8 cellular contexts compared by ENCODE assay signal in genomic region chr17:41648411-41649195, GRCh38. TPM values are rescaled to one million over a fixed set of nuclear protein-coding genes. Genes with fewer than 3 reads are reported as not detected.
DNase-seq lines count a peak whose midpoint lies in the region; ATAC-seq and TF ChIP-seq lines count a peak whose summit lies in the region.

No MANE protein-coding gene starts in this region.

- H4K20me1 ChIP-seq in DND-41 (ENCODE audit: insufficient read depth, low read length), result no peaks in the 10 kb centered on the region; the same call in 1 of the 2 replicates

- peak overlapping the region; percentile 53 for H3K4me2 ChIP-seq in DND-41 (ENCODE audit: insufficient read depth, low read length)

- H3K9ac ChIP-seq in DND-41 (ENCODE audit: low read depth, low read length), result no peak overlapping the region

- ATAC-seq in DND-41 (ENCODE audit: insufficient read depth, low read depth) (peak; percentile 90), HG03442 (IDR thresholded peaks at IDR 0.05; ENCODE audit: unreplicated experiment) (peak; percentile 63), lung (ENCODE audit: insufficient read depth, low FRiP score) (peak; percentile 90), GM21528 (IDR thresholded peaks at IDR 0.05; ENCODE audit: low FRiP score, unreplicated experiment) (no peak)
- peak; percentile 89 for ATAC-seq in activated CD8-positive, alpha-beta T cell treated with anti-CD3 and anti-CD28 coated beads, Interleukin-2, amount 10 ng/mL, durations not matched to agents 7 days and 5 days

- no peaks in the 10 kb centered on the region for H3K27me3 Mint-ChIP-seq in activated CD8-positive, alpha-beta T cell treated with anti-CD3 and anti-CD28 coated beads, Interleukin-2, amount 10 ng/mL, durations not matched to agents 7 days and 5 days (ENCODE audit: low read depth)

- peak overlapping the region; percentile 42 for H3K4me3 Mint-ChIP-seq in activated CD8-positive, alpha-beta T cell treated with anti-CD3 and anti-CD28 coated beads, Interleukin-2, amount 10 ng/mL, durations not matched to agents 7 days and 5 days

- no peaks in the 10 kb centered on the region for H3K79me2 ChIP-seq in DND-41 (ENCODE audit: insufficient read depth, low read length)

- no peaks in the 10 kb centered on the region for H3K36me3 Mint-ChIP-seq in activated CD8-positive, alpha-beta T cell treated with anti-CD3 and anti-CD28 coated beads, Interleukin-2, amount 10 ng/mL, durations not matched to agents 7 days and 5 days (ENCODE audit: low read depth)

- H3K4me1 ChIP-seq in DND-41 (ENCODE audit: insufficient read depth, low read length) (peaks cover 15% of the 10 kb centered on the region), lung (ENCODE audit: control insufficient read depth in 2 of 2, insufficient read depth in 2 of 2, low read length in 2 of 2) (peaks cover 0 to 17% of the 10 kb centered on the region in 2 donors)

- TF ChIP-seq CTCF in DND-41 (IDR thresholded peaks at IDR 0.05; ENCODE audit: borderline replicate concordance, extremely low read depth, low read length, poor library complexity, severe bottlenecking) (peak; percentile 93), lung (IDR thresholded peaks at IDR 0.05; ENCODE audit: control extremely low read depth, extremely low read depth) (peak; percentile 77)

- H3K27me3 ChIP-seq in DND-41 (ENCODE audit: insufficient read depth, low read length, poor library complexity) (no peaks in the 10 kb centered on the region), lung (ENCODE audit: control insufficient read depth, insufficient read depth) (no peaks in the 10 kb centered on the region)

- peak overlapping the region; percentile 48 for H2AFZ ChIP-seq in DND-41 (ENCODE audit: low read depth, low read length)

- H3K36me3 ChIP-seq in DND-41 (ENCODE audit: insufficient read depth, low read length), result no peaks in the 10 kb centered on the region
- no peaks in the 10 kb centered on the region for H3K36me3 ChIP-seq in lung (ENCODE audit: control insufficient read depth in 2 of 2, insufficient read depth in 2 of 2, low read length in 2 of 2)

- CTCF ChIA-PET in activated CD8-positive, alpha-beta T cell treated with anti-CD3 and anti-CD28 coated beads, Interleukin-2, amount 10 ng/mL, durations not matched to agents 7 days and 5 days (lab: Charles Lee), result interaction anchor here (0.6 to 15.0 kb wide), 54 partner anchors 9 to 1013 kb away, joined by 3 to 399 read pairs (median 4); partner anchors contain the start of genes KRT13 and SMARCE1

- H3K4me3 ChIP-seq in DND-41 (ENCODE audit: low read depth in 1 of 2, low read length in 2 of 2), result peak overlapping the region in 1 of 2 experiments; percentile 37; a peak in 2 of 4 replicates
- no peak overlapping the region for H3K4me3 ChIP-seq in lung

- H3K27ac ChIP-seq in DND-41 (ENCODE audit: low read length) (no peak overlapping the region), lung (ENCODE audit: low read depth in 1 of 2, low read length in 1 of 2) (no peak overlapping the region)

- no peaks in the 10 kb centered on the region for H3K9me3 Mint-ChIP-seq in activated CD8-positive, alpha-beta T cell treated with anti-CD3 and anti-CD28 coated beads, Interleukin-2, amount 10 ng/mL, durations not matched to agents 7 days and 5 days (ENCODE audit: insufficient read depth)

- H3K9me3 ChIP-seq in DND-41 (ENCODE audit: insufficient read depth, low read length, severe bottlenecking), result no peaks in the 10 kb centered on the region
- H3K9me3 ChIP-seq in lung (ENCODE audit: control insufficient read depth in 2 of 2, insufficient read depth in 1 of 2, low read length in 1 of 2), result peaks cover 0 to 4% of the 10 kb centered on the region in 2 donors

- POLR2A ChIA-PET in activated CD8-positive, alpha-beta T cell treated with anti-CD3 and anti-CD28 coated beads, Interleukin-2, amount 10 ng/mL, durations not matched to agents 7 days and 5 days (lab: Charles Lee), result interaction anchor here (1.2 to 1.9 kb wide), 2 partner anchors 41 to 100 kb away, joined by 4 to 6 read pairs; partner anchors contain the start of gene EIF1

- 4 to 5% methylated on average over 39 of the region's 39 CpGs for WGBS in lung, 2 donors

- DNase-seq in DND-41 (peak; percentile 83), NCI-H774 (lab: John Stamatoyannopoulos, UW) (peak; percentile 82), lung (ENCODE audit: low spot score) (peak; percentile 87)
- DNase-seq in activated CD8-positive, alpha-beta T cell treated with anti-CD3 and anti-CD28 coated beads, Interleukin-2, amount 10 ng/mL, durations not matched to agents 7 days and 5 days, result peak; percentile 87
- DNase-seq in effector CD4-positive, alpha-beta T cell, result peak; percentile 85
- peak; percentile 48 to 88 (median 73) for DNase-seq in stimulated activated CD4-positive, alpha-beta T cell treated with anti-CD3 and anti-CD28 coated beads, TNF-alpha, amount 100 ng/mL, for 1 hour (ENCODE audit: low read depth in 3 of 3, low spot score in 1 of 3)

- peaks cover 13% of the 10 kb centered on the region for H3K4me1 Mint-ChIP-seq in activated CD8-positive, alpha-beta T cell treated with anti-CD3 and anti-CD28 coated beads, Interleukin-2, amount 10 ng/mL, durations not matched to agents 7 days and 5 days (ENCODE audit: low read depth)

- peak overlapping the region; percentile 54 for H3K27ac Mint-ChIP-seq in activated CD8-positive, alpha-beta T cell treated with anti-CD3 and anti-CD28 coated beads, Interleukin-2, amount 10 ng/mL, durations not matched to agents 7 days and 5 days

RNA-seq across cellular contexts. Expression of gene KRT17, which starts 24.2 kb away (rescaled TPM):
- total RNA-seq in activated CD8-positive, alpha-beta T cell treated with anti-CD3 and anti-CD28 coated beads, Interleukin-2, amount 10 ng/mL, durations not matched to agents 7 days and 5 days, result not detected
- 10 to 100 TPM; 39.8 to 45.4 TPM for total RNA-seq in lung
- 10 to 100 TPM; 27.3 to 47.2 TPM for polyA plus RNA-seq in lung

RNA-seq across cellular contexts. Expression of gene KRT16, which starts 36.0 kb away (rescaled TPM):
- total RNA-seq in activated CD8-positive, alpha-beta T cell treated with anti-CD3 and anti-CD28 coated beads, Interleukin-2, amount 10 ng/mL, durations not matched to agents 7 days and 5 days, result not detected
- total RNA-seq in lung, result under 1 TPM in 1 of 2 donors, not detected in 1; 0.28 TPM
- polyA plus RNA-seq in lung, result under 1 TPM; 0.10 to 0.18 TPM

RNA-seq across cellular contexts. Expression of gene EIF1, which starts 40.1 kb away (rescaled TPM):
- 100 to 1,000 TPM; 661 to 670 TPM for total RNA-seq in activated CD8-positive, alpha-beta T cell treated with anti-CD3 and anti-CD28 coated beads, Interleukin-2, amount 10 ng/mL, durations not matched to agents 7 days and 5 days
- total RNA-seq in lung, result 100 to 1,000 TPM; 381 to 872 TPM
- 100 to 1,000 TPM; 485 to 867 TPM for polyA plus RNA-seq in lung

Comparison
In these comparisons a context has a peak if more than half of its experiments do, and no peak if none do; other contexts are left out.
1. RNA of gene KRT17, which starts 24.2 kb away (total RNA-seq): 39.8 to 45.4 TPM in lung; not detected in activated CD8-positive, alpha-beta T cell treated with anti-CD3 and anti-CD28 coated beads, Interleukin-2, amount 10 ng/mL, durations not matched to agents 7 days and 5 days; every median in the first group is over 10 times any median in the second.
2. Peak in every context shown above with its lines, with median percentiles within 50 percentile points of each other: DNase-seq.